8 cellular contexts compared by ENCODE assay signal in the genomic region with DNA sequence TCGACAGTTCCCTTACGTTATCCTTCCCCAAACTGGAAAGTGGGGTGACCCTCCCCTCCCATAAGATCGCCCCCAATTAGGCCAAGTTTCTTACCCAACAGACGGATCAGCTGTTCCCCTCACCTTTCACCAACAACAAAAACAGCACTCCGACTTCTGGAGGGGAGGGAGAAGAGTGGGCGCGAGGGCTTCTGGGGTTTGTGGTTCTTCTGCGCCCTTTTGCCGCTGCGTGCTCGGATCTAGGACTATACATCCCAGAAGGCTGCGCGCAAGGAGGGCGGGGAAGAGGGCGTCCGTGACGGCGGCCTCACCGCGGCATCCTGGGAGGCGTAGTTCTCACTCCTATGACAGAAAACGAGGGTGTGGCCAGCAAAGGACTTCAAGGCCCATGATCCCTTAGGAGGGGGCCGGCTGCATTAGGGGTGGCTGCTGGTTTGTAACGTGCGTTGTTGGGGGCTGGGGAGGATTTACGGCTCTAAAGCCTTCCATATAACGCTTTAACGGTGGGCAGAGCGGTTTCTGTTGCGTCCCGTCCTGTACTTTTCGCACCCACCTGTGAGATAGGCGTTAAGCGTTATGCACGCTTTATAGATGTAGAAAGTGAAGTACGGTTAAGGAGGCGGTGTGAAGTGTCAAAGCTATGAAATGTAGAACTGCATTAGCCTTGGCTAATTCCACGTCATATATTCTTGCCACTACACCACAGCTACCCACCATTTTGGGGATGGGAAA.
A peak's percentile ranks its signal among the peaks of the same experiment; 100 is the strongest.
DNase-seq lines count a peak whose midpoint lies in the region; ATAC-seq and FAIRE-seq lines count a peak whose summit lies in the region.

Gene CALCOCO1 (minus strand): TSS at position 143 of the 732 bp plus-strand sequence. CDS start 2,210 bp downstream, outside the sequence.

- peak within 1 kb of the TSS; percentile 91 to 93 for H3K4me3 Mint-ChIP-seq in effector memory CD8-positive, alpha-beta T cell

- H3K36me3 Mint-ChIP-seq in effector memory CD8-positive, alpha-beta T cell (ENCODE audit: insufficient read depth): peaks cover 27% of the 10 kb centered on the region

- DNase-seq in COLO829 (ENCODE audit: low spot score) (peak; percentile 97), HTR-8/SVneo (ENCODE audit: insufficient read length, low spot score) (peak; percentile 98), NOMO-1 treated with dmso at 0.1 percent for 144 hours (lab: John Stamatoyannopoulos, UW; ENCODE audit: unreplicated experiment) (peak; percentile 99), medulla oblongata (ENCODE audit: extremely low spot score) (peak; percentile 99)
- DNase-seq in activated CD8-positive, alpha-beta memory T cell treated with anti-CD3 and anti-CD28 coated beads for 48 hours (ENCODE audit: low read depth in 2 of 3, low spot score in 2 of 3): peak; percentile 65 to 93 (median 81)
- peak; percentile 94 to 96 (median 95) for DNase-seq in effector memory CD8-positive, alpha-beta T cell
- DNase-seq in stimulated activated CD8-positive, alpha-beta memory T cell treated with anti-CD3 and anti-CD28 coated beads, Interleukin-12 subunit alpha, Interleukin-12 subunit beta, amount 100 ng/mL, for 1 hour (ENCODE audit: low read depth): peak; percentile 91

- peak; percentile 80 for FAIRE-seq in HTR-8/SVneo (lab: Jason Lieb, UNC)

- ATAC-seq in GM21367 (IDR thresholded peaks at IDR 0.05; ENCODE audit: unreplicated experiment): peak; percentile 98
- ATAC-seq in effector memory CD8-positive, alpha-beta T cell (replicated peaks): peak; percentile 94

- H3K4me1 Mint-ChIP-seq in effector memory CD8-positive, alpha-beta T cell (ENCODE audit: low read depth in 2 of 2): peaks cover 20 to 35% of the 10 kb centered on the region in 2 donors

- H3K9me3 Mint-ChIP-seq in effector memory CD8-positive, alpha-beta T cell: no peaks in the 10 kb centered on the region

- H3K27me3 Mint-ChIP-seq in effector memory CD8-positive, alpha-beta T cell: no peaks in the 10 kb centered on the region

- peak within 1 kb of the TSS; percentile 90 for H3K27ac Mint-ChIP-seq in effector memory CD8-positive, alpha-beta T cell

Comparison
In these comparisons a context has a peak if more than half of its experiments do, and no peak if none do; other contexts are left out.
1. Peak in every context shown above with its lines: DNase-seq and ATAC-seq.